Comparison of ENCODE assay signal across 8 cellular contexts in genomic region chr19:49451430-49452181, GRCh38. TPM values are rescaled to one million over a fixed set of nuclear protein-coding genes. Genes with fewer than 3 reads are reported as not detected.
DNase-seq lines count a peak whose midpoint lies in the region; ATAC-seq and TF ChIP-seq lines count a peak whose summit lies in the region.

Gene PIH1D1, minus strand, starts transcription at chr19:49451814. Its CDS starts 240 bp downstream, at chr19:49451574.

- H3K27me3 ChIP-seq in colonic mucosa (no peaks in the 10 kb centered on the region), layer of hippocampus (ENCODE audit: control insufficient read depth, insufficient read depth, low read length) (no peaks in the 10 kb centered on the region)

- TF ChIP-seq POLR2A in GM19193 (IDR thresholded peaks at IDR 0.05; ENCODE audit: extremely low read depth, insufficient read depth, insufficient read length), result peak; percentile 67

- H3K4me3 ChIP-seq in colonic mucosa, result peak within 1 kb of the TSS; percentile 75

- H3K36me3 ChIP-seq in colonic mucosa, result no peaks in the 10 kb centered on the region

- TF ChIP-seq CTCF in colonic mucosa (IDR thresholded peaks at IDR 0.05), result no peak

- peak; percentile 99 for DNase-seq in Ammon's horn (ENCODE audit: low spot score)
- peak; percentile 98 for DNase-seq in NCI-H524 treated with DMSO at 0.1 percent for 48 hours (lab: John Stamatoyannopoulos, UW)
- DNase-seq in activated CD4-positive, alpha-beta T cell treated with anti-CD3 and anti-CD28 coated beads for 4 hours, result peak; percentile 94 to 95
- DNase-seq in colonic mucosa, result peak; percentile 99
- peak; percentile 84 to 90 for DNase-seq in stimulated activated CD4-positive, alpha-beta T cell treated with anti-CD3 and anti-CD28 coated beads, Interleukin-1b, Interleukin-23, amount 100 ng/mL, for 4 hours (ENCODE audit: low read depth in 2 of 2)

- no peaks in the 10 kb centered on the region for H3K9me3 ChIP-seq in colonic mucosa

- H3K27ac ChIP-seq in colonic mucosa (peak within 1 kb of the TSS; percentile 92), layer of hippocampus (ENCODE audit: low read depth, low read length) (peak within 1 kb of the TSS; percentile 99)

- H3K9ac ChIP-seq in colonic mucosa (ENCODE audit: low read depth in 2 of 2, low read length in 2 of 2), result peak within 1 kb of the TSS; percentile 93 to 99

- ATAC-seq in HG03442 (IDR thresholded peaks at IDR 0.05; ENCODE audit: unreplicated experiment), result peak; percentile 47

- intact Hi-C loops in colonic mucosa (cut with DNase I), result no loop called here

- H3K4me1 ChIP-seq in colonic mucosa, result peaks cover 5% of the 10 kb centered on the region

RNA-seq across cellular contexts. Expression of gene PIH1D1, which starts in this region (rescaled TPM):
- total RNA-seq in colonic mucosa, result 100 to 1,000 TPM in 1 of 2 donors, 10 to 100 TPM in 1; 80.8 to 103 TPM

Comparison
In these comparisons a context has a peak if more than half of its experiments do, and no peak if none do; other contexts are left out.
1. Peak in every context shown above with its lines: DNase-seq, ATAC-seq, H3K4me3 ChIP-seq and H3K27ac ChIP-seq.